In the genomic region with DNA sequence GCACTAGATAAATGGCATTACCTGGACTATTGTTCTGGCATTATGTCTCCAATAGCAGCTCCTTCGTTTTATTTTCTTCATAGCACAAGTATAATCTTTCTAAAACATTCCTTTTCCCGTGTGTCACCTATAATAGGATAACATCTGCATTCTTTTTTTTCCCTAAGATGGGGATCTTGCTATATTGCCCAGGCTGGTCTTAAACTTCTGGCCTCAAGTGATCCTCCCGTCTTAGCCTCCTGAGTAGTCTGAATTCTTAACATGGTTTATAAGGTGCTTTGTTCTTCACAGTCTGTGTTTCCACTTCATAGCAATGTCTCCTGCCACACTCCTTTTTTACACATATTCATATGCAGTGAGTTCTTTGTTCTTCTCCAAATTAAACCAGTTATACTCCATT, we compare ENCODE assay signal across 19 cellular contexts.
"Had no signal": no experiment of that assay in that cellular context is flagged by ENCODE, and none has a peak within 500 bp of the region (broad histone marks: within the 10 kb centered on the region; RNA-seq: fewer than 3 reads in every experiment).

No MANE protein-coding gene starts in this region.

- ATAC-seq: activated CD4-positive, CD25-positive, alpha-beta regulatory T cell treated with anti-CD3 and anti-CD28 coated beads, Interleukin-2, amount 50 U/mL, for 24 hours; activated CD8-positive, alpha-beta memory T cell treated with anti-CD3 and anti-CD28 coated beads, Interleukin-2, amount 10 ng/mL, durations not matched to agents 7 days and 5 days; mucosa of descending colon had no signal

- H3K27ac ChIP-seq: brain microvascular endothelial cell, coronary artery, esophagus muscularis mucosa, left ventricle myocardium inferior, right atrium auricular region, skin epidermis, transverse colon had no signal

- H3K4me3 ChIP-seq: coronary artery, esophagus muscularis mucosa, left ventricle myocardium inferior, mucosa of descending colon, right atrium auricular region, skin epidermis, transverse colon had no signal

- H3K9me3 ChIP-seq: esophagus muscularis mucosa, left ventricle myocardium inferior, mucosa of descending colon, right atrium auricular region, transverse colon had no signal

- H3K9me3 Mint-ChIP-seq: activated naive CD4-positive, alpha-beta T cell treated with anti-CD3 and anti-CD28 coated beads, Interleukin-2, amount 10 ng/mL, durations not matched to agents 7 days and 5 days; central memory CD8-positive, alpha-beta T cell; nephron; T-helper 2 cell treated with Interferon-gamma antibody and Interleukin-4, amounts not matched to agents 5 μg/mL and 100 μg/mL, for 36 hours had no signal

- H3K4me1 Mint-ChIP-seq: nephron had no signal

- H3K4me3 Mint-ChIP-seq: activated CD8-positive, alpha-beta memory T cell treated with anti-CD3 and anti-CD28 coated beads, Interleukin-2, amount 10 ng/mL, durations not matched to agents 7 days and 5 days; activated naive CD4-positive, alpha-beta T cell treated with anti-CD3 and anti-CD28 coated beads, Interleukin-2, amount 10 ng/mL, durations not matched to agents 7 days and 5 days; central memory CD8-positive, alpha-beta T cell; nephron; T-helper 2 cell treated with Interferon-gamma antibody and Interleukin-4, amounts not matched to agents 5 μg/mL and 100 μg/mL, for 36 hours had no signal

- DNase-seq: activated CD8-positive, alpha-beta memory T cell treated with anti-CD3 and anti-CD28 coated beads, Interleukin-2, amount 10 ng/mL, durations not matched to agents 7 days and 5 days; activated naive CD4-positive, alpha-beta T cell treated with anti-CD3 and anti-CD28 coated beads, Interleukin-2, amount 10 ng/mL, durations not matched to agents 7 days and 5 days; brain microvascular endothelial cell; hippocampal formation; left ventricle myocardium inferior; mucosa of descending colon; occipital lobe; stimulated activated CD4-positive, alpha-beta T cell treated with anti-CD3 and anti-CD28 coated beads, Interleukin-4, amount 100 ng/mL, for 24 hours; stimulated activated naive CD4-positive, alpha-beta T cell; transverse colon had no signal

- H3K27me3 ChIP-seq: brain microvascular endothelial cell, esophagus muscularis mucosa, right atrium auricular region, transverse colon had no signal

- H3K27ac Mint-ChIP-seq: activated CD8-positive, alpha-beta memory T cell treated with anti-CD3 and anti-CD28 coated beads, Interleukin-2, amount 10 ng/mL, durations not matched to agents 7 days and 5 days; activated naive CD4-positive, alpha-beta T cell treated with anti-CD3 and anti-CD28 coated beads, Interleukin-2, amount 10 ng/mL, durations not matched to agents 7 days and 5 days; nephron; progenitor cell of endocrine pancreas; T-helper 2 cell treated with Interferon-gamma antibody and Interleukin-4, amounts not matched to agents 5 μg/mL and 100 μg/mL, for 36 hours had no signal

- H3K4me1 ChIP-seq: esophagus muscularis mucosa, left ventricle myocardium inferior, right atrium auricular region, transverse colon had no signal

- H3K27me3 Mint-ChIP-seq: activated CD8-positive, alpha-beta memory T cell treated with anti-CD3 and anti-CD28 coated beads, Interleukin-2, amount 10 ng/mL, durations not matched to agents 7 days and 5 days; activated naive CD4-positive, alpha-beta T cell treated with anti-CD3 and anti-CD28 coated beads, Interleukin-2, amount 10 ng/mL, durations not matched to agents 7 days and 5 days; central memory CD8-positive, alpha-beta T cell; progenitor cell of endocrine pancreas had no signal
